ENCODE assay signal across 8 cellular contexts in the genomic region with DNA sequence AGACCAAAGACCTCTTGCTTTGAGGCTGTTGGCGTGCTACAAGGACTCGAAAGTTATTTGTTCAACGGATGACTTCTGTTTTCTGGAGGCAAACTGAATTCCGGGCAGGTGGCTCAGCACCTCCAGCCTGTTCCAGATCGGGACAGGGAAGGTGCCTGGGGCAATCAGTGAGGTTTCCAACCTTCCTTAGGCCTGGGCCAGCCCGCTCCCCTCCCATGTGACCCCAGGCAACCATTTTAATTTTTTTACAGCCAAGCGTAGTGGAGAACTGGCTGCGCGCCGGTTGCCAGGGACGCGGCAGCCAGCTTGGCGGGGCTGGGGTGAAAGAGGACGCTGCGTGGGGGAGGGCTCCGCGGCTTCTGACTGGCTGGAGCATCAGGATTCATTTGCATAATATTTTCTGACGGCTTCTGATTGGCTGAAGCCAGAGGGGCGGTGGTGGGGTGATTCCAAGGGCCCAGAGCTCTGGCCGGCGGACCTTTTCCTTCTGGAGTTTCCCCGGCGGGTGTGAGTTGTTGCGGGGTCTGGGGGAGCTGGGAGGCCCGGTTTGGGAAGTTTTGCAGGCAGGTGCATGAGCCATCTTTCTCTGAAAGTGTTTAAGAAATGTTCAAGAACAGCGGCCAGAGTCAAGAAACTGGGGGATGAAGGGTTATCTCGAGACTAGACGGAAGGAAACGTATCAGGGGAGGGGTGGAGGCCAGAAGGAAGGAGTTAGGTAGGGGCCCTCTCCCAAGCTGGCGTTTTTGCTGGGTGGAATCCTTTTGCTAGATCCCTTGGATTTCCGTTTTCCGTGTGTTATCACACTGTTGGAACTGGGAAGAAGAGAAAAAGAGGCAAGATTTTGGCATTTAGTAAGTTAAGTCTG.
A peak's percentile ranks its signal among the peaks of the same experiment; 100 is the strongest.
DNase-seq lines count a peak whose midpoint lies in the region; ATAC-seq lines count a peak whose summit lies in the region.

A gene with protein sequence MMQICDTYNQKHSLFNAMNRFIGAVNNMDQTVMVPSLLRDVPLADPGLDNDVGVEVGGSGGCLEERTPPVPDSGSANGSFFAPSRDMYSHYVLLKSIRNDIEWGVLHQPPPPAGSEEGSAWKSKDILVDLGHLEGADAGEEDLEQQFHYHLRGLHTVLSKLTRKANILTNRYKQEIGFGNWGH (plus strand): TSS at position 479 of the 865 bp plus-strand sequence. CDS start 3,488 bp downstream, outside the sequence.

- peak; percentile 37 for ATAC-seq in HG03039 (IDR thresholded peaks at IDR 0.05; ENCODE audit: unreplicated experiment)

- DNase-seq in GM04504 (ENCODE audit: low read depth) (peak; percentile 73), NCI-H345 treated with DMSO at 0.1 percent for 48 hours (lab: John Stamatoyannopoulos, UW; ENCODE audit: unreplicated experiment) (peak; percentile 60), dedifferentiated amniotic fluid mesenchymal stem cell (ENCODE audit: extremely low spot score) (peak; percentile 84), kidney glomerular epithelial cell (lab: John Stamatoyannopoulos, UW) (peak; percentile 65), NCI-H1694 (lab: John Stamatoyannopoulos, UW) (no peak)
- DNase-seq in activated CD4-positive, alpha-beta T cell treated with anti-CD3 and anti-CD28 coated beads, Interleukin-2, amount 50 U/mL, for 24 hours (ENCODE audit: low read depth in 1 of 2, low spot score in 1 of 2): peak; percentile 23 to 59
- DNase-seq in stimulated activated CD4-positive, alpha-beta T cell treated with anti-CD3 and anti-CD28 coated beads, Interleukin-12 subunit alpha, Interleukin-12 subunit beta, amount 100 ng/mL, for 48 hours (ENCODE audit: low read depth in 2 of 3, low spot score in 1 of 3): peak in 2 of 3 donors; percentile 58 to 71
